ENCODE assay signal across 8 cellular contexts in genomic region chr19:41354343-41354974, GRCh38. TPM values are rescaled to one million over a fixed set of nuclear protein-coding genes. Genes with fewer than 3 reads are reported as not detected.
A peak's percentile ranks its signal among the peaks of the same experiment; 100 is the strongest.
DNase-seq lines count a peak whose midpoint lies in the region; ATAC-seq, FAIRE-seq and TF ChIP-seq lines count a peak whose summit lies in the region.

No MANE protein-coding gene starts in this region.

- intact Hi-C loops in lower lobe of right lung (cut with DNase I) (no loop called here), upper lobe of right lung (cut with DNase I) (no loop called here)

- no peak for TF ChIP-seq CTCF in astrocyte (IDR thresholded peaks at IDR 0.05; ENCODE audit: insufficient read depth, low read depth, low read length)
- no peak for TF ChIP-seq CTCF in lower lobe of right lung (IDR thresholded peaks at IDR 0.05)
- no peak for TF ChIP-seq CTCF in upper lobe of right lung (IDR thresholded peaks at IDR 0.05)

- H2AFZ ChIP-seq in astrocyte (ENCODE audit: low read depth, low read length): peak overlapping the region; percentile 38

- no peaks in the 10 kb centered on the region for H3K9me3 ChIP-seq in astrocyte (ENCODE audit: insufficient read depth, low read depth, low read length)
- no peaks in the 10 kb centered on the region for H3K9me3 ChIP-seq in lower lobe of right lung
- H3K9me3 ChIP-seq in upper lobe of right lung: no peaks in the 10 kb centered on the region

- H3K27ac ChIP-seq in astrocyte (ENCODE audit: low read depth, low read length) (no peak overlapping the region), lower lobe of right lung (peak overlapping the region; percentile 84), upper lobe of right lung (peak overlapping the region; percentile 74)

- no peaks in the 10 kb centered on the region for H3K27me3 Mint-ChIP-seq in activated T-cell treated with anti-CD3 and anti-CD28 coated beads, Interleukin-2, amount 50 U/mL, for 72 hours (ENCODE audit: low read depth)
- no peaks in the 10 kb centered on the region for H3K27me3 Mint-ChIP-seq in astrocyte (ENCODE audit: low read depth, unreplicated experiment)

- H3K36me3 Mint-ChIP-seq in activated T-cell treated with anti-CD3 and anti-CD28 coated beads, Interleukin-2, amount 50 U/mL, for 72 hours (ENCODE audit: insufficient read depth in 2 of 2): peaks cover 7 to 14% of the 10 kb centered on the region in 2 donors
- H3K36me3 Mint-ChIP-seq in astrocyte (ENCODE audit: low read depth, unreplicated experiment): peaks cover 17% of the 10 kb centered on the region

- FAIRE-seq in astrocyte (lab: Jason Lieb, UNC): no peak

- H3K4me2 ChIP-seq in astrocyte (ENCODE audit: low read length): peak overlapping the region; percentile 99

- no peaks in the 10 kb centered on the region for H3K9me3 Mint-ChIP-seq in activated T-cell treated with anti-CD3 and anti-CD28 coated beads, Interleukin-2, amount 50 U/mL, for 72 hours
- H3K9me3 Mint-ChIP-seq in astrocyte (ENCODE audit: unreplicated experiment): no peaks in the 10 kb centered on the region

- H3K4me1 ChIP-seq in astrocyte (ENCODE audit: insufficient read depth, low read length) (peaks cover 4% of the 10 kb centered on the region), lower lobe of right lung (peaks cover 51% of the 10 kb centered on the region), upper lobe of right lung (peaks cover 39% of the 10 kb centered on the region)

- peaks cover 40% of the 10 kb centered on the region for H3K79me2 ChIP-seq in astrocyte (ENCODE audit: insufficient read depth, low read length)

- peak overlapping the region; percentile 80 to 88 for H3K4me3 Mint-ChIP-seq in activated T-cell treated with anti-CD3 and anti-CD28 coated beads, Interleukin-2, amount 50 U/mL, for 72 hours
- H3K4me3 Mint-ChIP-seq in astrocyte (ENCODE audit: unreplicated experiment): peak overlapping the region; percentile 84

- H3K4me1 Mint-ChIP-seq in activated T-cell treated with anti-CD3 and anti-CD28 coated beads, Interleukin-2, amount 50 U/mL, for 72 hours (ENCODE audit: low read depth): peaks cover 76% of the 10 kb centered on the region
- peaks cover 8% of the 10 kb centered on the region for H3K4me1 Mint-ChIP-seq in astrocyte (ENCODE audit: low read depth, unreplicated experiment)

- H3K27me3 ChIP-seq in astrocyte (ENCODE audit: insufficient read depth, low read length) (no peaks in the 10 kb centered on the region), lower lobe of right lung (ENCODE audit: low read depth) (no peaks in the 10 kb centered on the region), upper lobe of right lung (no peaks in the 10 kb centered on the region)

- ATAC-seq in activated T-cell treated with anti-CD3 and anti-CD28 coated beads, Interleukin-2, amount 50 U/mL, for 72 hours (replicated peaks in 1 of 2): no peak
- ATAC-seq in lower lobe of right lung (no peak), upper lobe of right lung (no peak)

- H3K9ac ChIP-seq in astrocyte (ENCODE audit: low read length): peak overlapping the region; percentile 94

- peak overlapping the region; percentile 50 for H3K4me3 ChIP-seq in astrocyte (ENCODE audit: insufficient read depth, low read depth, low read length)
- peak overlapping the region; percentile 88 for H3K4me3 ChIP-seq in lower lobe of right lung
- H3K4me3 ChIP-seq in upper lobe of right lung: peak overlapping the region; percentile 92

- peak overlapping the region; percentile 85 for H3K27ac Mint-ChIP-seq in activated T-cell treated with anti-CD3 and anti-CD28 coated beads, Interleukin-2, amount 50 U/mL, for 72 hours
- H3K27ac Mint-ChIP-seq in astrocyte (ENCODE audit: unreplicated experiment): peak overlapping the region; percentile 63

- peaks cover 4% of the 10 kb centered on the region for H3K36me3 ChIP-seq in astrocyte (ENCODE audit: insufficient read depth, low read length)
- H3K36me3 ChIP-seq in lower lobe of right lung: no peaks in the 10 kb centered on the region
- H3K36me3 ChIP-seq in upper lobe of right lung: no peaks in the 10 kb centered on the region

- peaks cover 43% of the 10 kb centered on the region for H4K20me1 ChIP-seq in astrocyte (ENCODE audit: insufficient read depth, low read length)

- peak in 1 of 2 donors; percentile 12 for DNase-seq in activated T-cell treated with anti-CD3 and anti-CD28 coated beads, Interleukin-2, amount 50 U/mL, for 72 hours
- no peak for DNase-seq in activated T-cell treated with anti-CD3 and anti-CD28 coated beads, Interleukin-2, amount 50 U/mL, for 1 hour
- DNase-seq in astrocyte (ENCODE audit: low read depth) (no peak), lower lobe of right lung (no peak), upper lobe of right lung (no peak), kidney tubule cell (ENCODE audit: low spot score) (no peak), A172 (ENCODE audit: low spot score) (no peak), NCI-H69 (lab: John Stamatoyannopoulos, UW) (no peak)

RNA-seq across cellular contexts. Expression of gene TGFB1, which starts 0.7 kb away (rescaled TPM):
- 10 to 100 TPM; 93.5 to 94.2 TPM for total RNA-seq in activated T-cell treated with anti-CD3 and anti-CD28 coated beads, Interleukin-2, amount 50 U/mL, for 72 hours
- total RNA-seq in astrocyte: 155 and 199 TPM in 2 replicates
- total RNA-seq in lower lobe of right lung: 114 TPM
- total RNA-seq in upper lobe of right lung: 99.0 TPM
- total RNA-seq in A172 (2014; rRNA removed; shearing (Covaris generic)): 13.6 and 18.3 TPM in 2 replicates

RNA-seq across cellular contexts. Expression of gene B9D2, which starts 9.5 kb away (rescaled TPM):
- total RNA-seq in activated T-cell treated with anti-CD3 and anti-CD28 coated beads, Interleukin-2, amount 50 U/mL, for 72 hours: 1 to 10 TPM; 6.4 to 7.7 TPM
- 5.5 and 5.9 TPM in 2 replicates for total RNA-seq in astrocyte
- 8.2 TPM for total RNA-seq in lower lobe of right lung
- 5.5 TPM for total RNA-seq in upper lobe of right lung
- 4.5 and 13.5 TPM in 2 replicates for total RNA-seq in A172 (2014; rRNA removed; shearing (Covaris generic))

RNA-seq across cellular contexts. Expression of gene TMEM91, which starts 21.9 kb away (rescaled TPM):
- 10 to 100 TPM; 12.3 to 12.8 TPM for total RNA-seq in activated T-cell treated with anti-CD3 and anti-CD28 coated beads, Interleukin-2, amount 50 U/mL, for 72 hours
- 7.4 and 8.9 TPM in 2 replicates for total RNA-seq in astrocyte
- total RNA-seq in lower lobe of right lung: 29.8 TPM
- total RNA-seq in upper lobe of right lung: 19.5 TPM
- total RNA-seq in A172 (2014; rRNA removed; shearing (Covaris generic)): 0.98 and 2.1 TPM in 2 replicates

RNA-seq across cellular contexts. Expression of gene EXOSC5, which starts 42.7 kb away (rescaled TPM):
- total RNA-seq in activated T-cell treated with anti-CD3 and anti-CD28 coated beads, Interleukin-2, amount 50 U/mL, for 72 hours: 10 to 100 TPM; 30.3 to 30.7 TPM
- 18.3 and 19.8 TPM in 2 replicates for total RNA-seq in astrocyte
- total RNA-seq in lower lobe of right lung: 13.2 TPM
- 12.4 TPM for total RNA-seq in upper lobe of right lung
- 33.5 and 36.7 TPM in 2 replicates for total RNA-seq in A172 (2014; rRNA removed; shearing (Covaris generic))

RNA-seq across cellular contexts. Expression of gene BCKDHA, which starts 43.2 kb away (rescaled TPM):
- 10 to 100 TPM; 18.4 to 21.6 TPM for total RNA-seq in activated T-cell treated with anti-CD3 and anti-CD28 coated beads, Interleukin-2, amount 50 U/mL, for 72 hours
- total RNA-seq in astrocyte (9.2 and 9.8 TPM in 2 replicates), lower lobe of right lung (13.4 TPM), upper lobe of right lung (15.0 TPM)
- 34.9 and 45.9 TPM in 2 replicates for total RNA-seq in A172 (2014; rRNA removed; shearing (Covaris generic))
